Comparison of ENCODE assay signal across 8 cellular contexts in the genomic region with DNA sequence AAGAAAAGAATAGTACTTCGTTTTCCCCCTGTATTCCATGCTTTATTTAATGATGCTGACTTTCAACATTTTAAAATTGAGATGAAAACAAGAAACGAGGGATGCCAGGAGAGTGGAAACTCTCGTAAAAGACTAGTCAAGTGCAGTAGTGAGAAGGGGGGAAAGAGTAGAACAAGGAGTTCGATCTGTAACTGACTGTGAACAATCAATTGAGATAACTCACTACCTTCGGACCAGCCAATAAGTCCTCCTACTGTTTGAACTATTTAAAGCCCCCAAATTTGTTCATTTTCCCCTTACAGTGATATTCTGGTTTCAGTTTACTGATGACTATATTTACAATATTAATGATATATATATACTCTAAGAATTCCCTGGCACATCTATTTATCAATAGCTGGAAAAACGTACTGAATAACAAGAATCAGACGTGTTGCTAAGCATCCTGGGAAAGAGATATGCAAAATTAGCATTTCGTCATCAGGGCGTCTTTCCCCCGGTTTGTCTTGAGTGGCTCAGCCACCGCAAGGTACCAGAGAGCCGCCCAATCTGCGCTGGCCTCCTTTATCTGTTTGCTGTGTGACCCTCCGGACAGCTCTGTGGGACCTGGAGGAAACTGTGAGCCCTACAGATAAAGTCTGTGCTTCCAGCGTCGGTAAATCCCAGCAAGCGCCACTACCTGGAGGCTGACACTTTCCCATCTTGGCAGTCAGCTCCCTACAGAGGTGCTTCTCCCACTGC. TPM values are rescaled to one million over a fixed set of nuclear protein-coding genes. Genes with fewer than 3 reads are reported as not detected.
DNase-seq lines count a peak whose midpoint lies in the region; ATAC-seq and TF ChIP-seq lines count a peak whose summit lies in the region.

No MANE protein-coding gene starts in this region.

- under 1% methylated on average over 17 of the region's 17 CpGs for WGBS in liver

- H3K27ac ChIP-seq in C4-2B: peak overlapping the region; percentile 60
- H3K27ac ChIP-seq in liver (ENCODE audit: low read depth in 1 of 2, low read length in 2 of 2): peak overlapping the region; percentile 57 to 70

- no peak for TF ChIP-seq CTCF in C4-2B (conservative IDR thresholded peaks at IDR 0.05)
- no peak for TF ChIP-seq CTCF in liver (IDR thresholded peaks at IDR 0.05; ENCODE audit: low read depth, low read length, missing input control)

- peak; percentile 83 for ATAC-seq in GM19372 (IDR thresholded peaks at IDR 0.05; ENCODE audit: low read depth, unreplicated experiment)
- peak; percentile 86 for ATAC-seq in HG03521 (IDR thresholded peaks at IDR 0.05; ENCODE audit: unreplicated experiment)

- no peaks in the 10 kb centered on the region for H3K36me3 ChIP-seq in liver (ENCODE audit: control insufficient read depth in 4 of 4, insufficient read depth in 3 of 4, low read depth in 1 of 4, low read length in 3 of 4)

- H3K4me3 ChIP-seq in liver (ENCODE audit: low read depth in 1 of 3, low read length in 3 of 3): peak overlapping the region; percentile 68 to 93 (median 92)

- no peaks in the 10 kb centered on the region for H3K9me3 ChIP-seq in liver (ENCODE audit: control insufficient read depth in 4 of 4, low read length in 3 of 4)

- no peaks in the 10 kb centered on the region for H3K27me3 ChIP-seq in liver (ENCODE audit: control insufficient read depth in 4 of 4, insufficient read depth in 4 of 4, low read length in 3 of 4)

- peak overlapping the region; percentile 26 to 78 for H3K9ac ChIP-seq in liver (ENCODE audit: low read depth in 1 of 2, low read length in 2 of 2)

- peaks cover 6 to 32% (median 14%) of the 10 kb centered on the region in 4 donors for H3K4me1 ChIP-seq in liver (ENCODE audit: control insufficient read depth in 4 of 4, insufficient read depth in 4 of 4, low read length in 3 of 4)

- no peak for TF ChIP-seq RAD21 in liver (IDR thresholded peaks at IDR 0.05)

- DNase-seq in NCI-H69 (lab: John Stamatoyannopoulos, UW) (peak; percentile 97), dermis microvascular lymphatic vessel endothelial cell (ENCODE audit: low read depth in 2 of 2) (peak; percentile 74 to 93)
- DNase-seq in activated CD4-positive, alpha-beta T cell treated with anti-CD3 and anti-CD28 coated beads, Interleukin-2, amount 50 U/mL, for 24 hours (ENCODE audit: low read depth in 1 of 2, low spot score in 1 of 2): peak; percentile 49 to 74
- DNase-seq in stimulated activated CD4-positive, alpha-beta T cell treated with anti-CD3 and anti-CD28 coated beads, Interleukin-4, amount 100 ng/mL, for 4 hours: peak; percentile 64 to 74

TF ChIP-seq in liver, 16 proteins besides CTCF, POLR2A, EP300 and RAD21:
- TF ChIP-seq ATF3 (IDR thresholded peaks at IDR 0.05) (peak; percentile 84), HNF4G (IDR thresholded peaks at IDR 0.05) (peak; percentile 26), HNF4A (conservative IDR thresholded peaks at IDR 0.05) (peak; percentile 32 to 37), JUND (IDR thresholded peaks at IDR 0.05) (peak in 1 of 2 donors; percentile 3), EGR1 (IDR thresholded peaks at IDR 0.05; ENCODE audit: low read depth in 2 of 2) (no peak)

RNA-seq across cellular contexts. Expression of gene PDIA4, which starts 41.1 kb away (rescaled TPM):
- total RNA-seq in dermis microvascular lymphatic vessel endothelial cell (239 and 243 TPM in 2 replicates), liver (100 to 1,000 TPM; 201 to 502 TPM)
- polyA plus RNA-seq in liver: 100 to 1,000 TPM; 133 to 265 TPM

Comparison
In these comparisons a context has a peak if more than half of its experiments do, and no peak if none do; other contexts are left out.
1. Peak in every context shown above with its lines: DNase-seq, ATAC-seq, H3K4me3 ChIP-seq and H3K27ac ChIP-seq.